Comparison of ENCODE assay signal across 1 cellular context in genomic region chr17:40986920-40987319, GRCh38.
TF ChIP-seq lines count a peak whose summit lies in the region.

No MANE protein-coding gene starts in this region.

TF ChIP-seq in K562, 482 proteins besides CTCF, POLR2A, EP300 and RAD21:
- TF ChIP-seq NFIX (CRISPR knock-in tag; IDR thresholded peaks at IDR 0.05; ENCODE audit: low read depth) (peak; percentile 49), TCF3 (CRISPR knock-in tag; IDR thresholded peaks at IDR 0.05) (no peak), NFIC (IDR thresholded peaks at IDR 0.05) (peak; percentile 88), PCBP1 (IDR thresholded peaks at IDR 0.05; ENCODE audit: low read depth, low read length, poor library complexity, severe bottlenecking) (no peak), ZNF444 (CRISPR knock-in tag; IDR thresholded peaks at IDR 0.05) (no peak)
TF ChIP-seq in K562: peak in this region for 2.
